ENCODE assay signal across 8 cellular contexts in the genomic region with DNA sequence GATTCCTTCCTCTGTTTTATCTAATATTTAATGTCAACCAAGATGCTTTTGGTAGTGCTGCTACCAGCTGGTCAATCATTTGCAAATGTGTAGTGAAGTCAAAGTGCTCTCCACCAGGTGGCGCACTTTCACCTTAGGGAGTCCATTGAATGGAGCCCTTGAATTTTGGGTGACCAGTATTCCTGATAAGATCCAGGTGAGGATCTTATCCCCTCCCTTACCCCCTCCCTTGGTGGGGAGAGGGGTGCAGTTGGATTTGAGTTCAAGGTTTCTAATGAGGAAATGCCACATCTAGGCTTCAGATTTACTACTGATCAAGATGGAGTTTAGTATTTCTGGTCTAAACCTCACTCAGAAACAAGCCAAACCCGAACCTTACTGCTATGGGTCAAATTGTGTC. TPM values are rescaled to one million over a fixed set of nuclear protein-coding genes. Genes with fewer than 3 reads are reported as not detected.
DNase-seq lines count a peak whose midpoint lies in the region; ATAC-seq, FAIRE-seq and TF ChIP-seq lines count a peak whose summit lies in the region.

No MANE protein-coding gene starts in this region.

- ATAC-seq in HG03039 (IDR thresholded peaks at IDR 0.05; ENCODE audit: unreplicated experiment) (peak; percentile 67), HepG2 (peak; percentile 66)

- H3K79me2 ChIP-seq in HepG2 (ENCODE audit: insufficient read depth, low read length): peaks cover under 1% of the 10 kb centered on the region

- CTCF ChIA-PET in HepG2 (lab: Yijun Ruan, JAX; ENCODE audit: low intra/inter-chr PET ratio, low total read pairs): interaction anchor here (2.1 to 4.7 kb wide), 2 partner anchors 65 to 106 kb away, joined by 12 to 193 read pairs; no protein-coding TSS in a partner anchor

- peaks cover 52% of the 10 kb centered on the region for H3K4me1 ChIP-seq in HepG2 (ENCODE audit: insufficient read depth, low read length)

- H3K9me3 ChIP-seq in HepG2 (ENCODE audit: low read length): no peaks in the 10 kb centered on the region

- in situ Hi-C loops in HepG2 (cut with HindIII; ENCODE audit: extremely low pct_ligation_motif_present, low pct_unique_long_range_greater_than_20kb): loop anchor here (5.0 kb wide), 1 partner anchor 104 kb away; no protein-coding TSS in a partner anchor

- peak; percentile 94 for FAIRE-seq in HepG2 (lab: Jason Lieb, UNC)

- no peaks in the 10 kb centered on the region for H3K36me3 ChIP-seq in HepG2 (replicated peaks in 1 of 2; ENCODE audit: control insufficient read depth in 1 of 2, insufficient read depth in 2 of 2, low read length in 2 of 2)

- TF ChIP-seq EP300 in HepG2 (IDR thresholded peaks at IDR 0.05; ENCODE audit: low read depth in 2 of 2, low read length in 2 of 2) (peak in 1 of 2 experiments; percentile 17; a peak in 1 of 4 replicates), HepG2 (CRISPR knock-in tag; IDR thresholded peaks at IDR 0.05; ENCODE audit: borderline replicate concordance) (no peak)

- no peak overlapping the region for H2AFZ ChIP-seq in HepG2 (ENCODE audit: low read length)

- intact Hi-C loops in HepG2 (cut with micrococcal nuclease; ENCODE audit: unreplicated experiment): loop anchor here (1.0 to 2.0 kb wide), 3 partner anchors 61 to 106 kb away; no protein-coding TSS in a partner anchor

- TF ChIP-seq RAD21 in HepG2 (CRISPR knock-in tag; IDR thresholded peaks at IDR 0.05): peak; percentile 97

- no peaks in the 10 kb centered on the region for H3K27me3 ChIP-seq in HepG2 (ENCODE audit: control insufficient read depth in 1 of 2, insufficient read depth in 2 of 2, low read length in 2 of 2)

- no peak for TF ChIP-seq POLR2A in HepG2 (IDR thresholded peaks at IDR 0.05; ENCODE audit: insufficient read depth in 1 of 2, low read depth in 2 of 2, low read length in 2 of 2)

- H3K4me3 ChIP-seq in choroid plexus epithelial cell (ENCODE audit: low read depth, low read length): no peak overlapping the region
- no peak overlapping the region for H3K4me3 ChIP-seq in HepG2 (replicated peaks in 1 of 3; ENCODE audit: insufficient read depth in 1 of 3, low read depth in 2 of 3, low read length in 3 of 3)

- BruUV-seq in HepG2 (replicated peaks; lab: Mats Ljungman, UMichigan): no TSS peak

- peak; percentile 92 for TF ChIP-seq CTCF in choroid plexus epithelial cell (conservative IDR thresholded peaks at IDR 0.05; ENCODE audit: low read depth, low read length)
- peak; percentile 95 for TF ChIP-seq CTCF in HepG2 (CRISPR knock-in tag; IDR thresholded peaks at IDR 0.05)

- H3K4me2 ChIP-seq in HepG2 (ENCODE audit: low read depth, low read length): no peak overlapping the region

- H4K20me1 ChIP-seq in HepG2 (ENCODE audit: insufficient read depth, low read length): no peaks in the 10 kb centered on the region

- no peak overlapping the region for H3K9ac ChIP-seq in HepG2 (ENCODE audit: insufficient read depth, low read depth, low read length)

- 38% methylated on average over 2 of the region's 2 CpGs for WGBS in HepG2 (ENCODE audit: low lambda C conversion rate)

- peak; percentile 52 for DNase-seq in SIG-M5 treated with dmso at 0.1 percent for 504 hours (lab: John Stamatoyannopoulos, UW; ENCODE audit: unreplicated experiment)
- no peak for DNase-seq in SIG-M5 (lab: John Stamatoyannopoulos, UW)
- DNase-seq in NCI-H2227 treated with DMSO at 0.1 percent for 48 hours (lab: John Stamatoyannopoulos, UW): peak; percentile 70
- DNase-seq in activated CD4-positive, alpha-beta T cell treated with anti-CD3 and anti-CD28 coated beads for 4 hours: peak; percentile 83 to 87
- DNase-seq in choroid plexus epithelial cell (ENCODE audit: low read depth): peak; percentile 92
- peak; percentile 90 for DNase-seq in HepG2 (ENCODE audit: low spot score)
- peak; percentile 53 to 70 (median 58) for DNase-seq in stimulated activated CD4-positive, alpha-beta T cell treated with anti-CD3 and anti-CD28 coated beads, TNF-alpha, amount 100 ng/mL, for 1 hour (ENCODE audit: low read depth in 3 of 3, low spot score in 1 of 3)

- H3K27ac ChIP-seq in HepG2 (ENCODE audit: extremely low read length, insufficient read depth, low read length): no peak overlapping the region

- POLR2A ChIA-PET in HepG2 (lab: Yijun Ruan, JAX): interaction anchor here (0.7 to 3.0 kb wide), 6 partner anchors 12 to 106 kb away, joined by 3 to 12 read pairs (median 6); partner anchors contain the start of gene E2F6

TF ChIP-seq in HepG2, 621 proteins besides CTCF, POLR2A, EP300 and RAD21 (continues in another document):
- TF ChIP-seq MIXL1 (CRISPR knock-in tag; IDR thresholded peaks at IDR 0.05): 0 out of 2 replicates have a peak, but pooled peaks have one; percentile 22
- no peak for TF ChIP-seq EEA1 (CRISPR knock-in tag; IDR thresholded peaks at IDR 0.05; ENCODE audit: borderline replicate concordance)
- TF ChIP-seq STAG1 (CRISPR knock-in tag; IDR thresholded peaks at IDR 0.05): peak; percentile 98
- TF ChIP-seq PHB2 (IDR thresholded peaks at IDR 0.05; ENCODE audit: partially characterized antibody): no peak
- TF ChIP-seq ZNF335 (CRISPR knock-in tag; IDR thresholded peaks at IDR 0.05): no peak
- TF ChIP-seq ZNF235 (CRISPR knock-in tag; IDR thresholded peaks at IDR 0.05; ENCODE audit: borderline replicate concordance): no peak
- no peak for TF ChIP-seq KLF15 (CRISPR knock-in tag; IDR thresholded peaks at IDR 0.05; ENCODE audit: borderline replicate concordance)
- no peak for TF ChIP-seq SMYD3 (CRISPR knock-in tag; IDR thresholded peaks at IDR 0.05)
- no peak for TF ChIP-seq ZEB1 (IDR thresholded peaks at IDR 0.05; ENCODE audit: insufficient replicate concordance, low read depth)
- peak; percentile 71 for TF ChIP-seq IRF2 (CRISPR knock-in tag; IDR thresholded peaks at IDR 0.05)
- TF ChIP-seq ZSCAN9 (CRISPR knock-in tag; IDR thresholded peaks at IDR 0.05; ENCODE audit: borderline replicate concordance): no peak
- peak; percentile 80 for TF ChIP-seq KLF11 (CRISPR knock-in tag; IDR thresholded peaks at IDR 0.05)
- TF ChIP-seq ZNF136 (CRISPR knock-in tag; IDR thresholded peaks at IDR 0.05; ENCODE audit: low read depth): peak; percentile 27; the same call in 1 of the 2 replicates
- TF ChIP-seq NKX3-1 (CRISPR knock-in tag; IDR thresholded peaks at IDR 0.05): no peak

RNA-seq across cellular contexts. Expression of gene E2F6, which starts 12.0 kb away (rescaled TPM):
- total RNA-seq in HepG2 (2016; rRNA removed; fragmentation: Illumina TruSeq; extraction: Trizol): 36.0 and 40.1 TPM in 2 replicates
- total RNA-seq in HepG2 (2016; cell fraction: cytosol; rRNA removed; fragmentation: Illumina TruSeq; extraction: Trizol; ENCODE audit: low read depth): 13.0 and 13.9 TPM in 2 replicates
- 36.8 and 38.9 TPM in 2 replicates for total RNA-seq in HepG2 (2016; cell fraction: insoluble cytoplasmic fraction; rRNA removed; fragmentation: Illumina TruSeq; extraction: Trizol)
- 37.8 and 40.8 TPM in 2 replicates for total RNA-seq in HepG2 (2016; cell fraction: membrane; rRNA removed; fragmentation: Illumina TruSeq; extraction: Trizol)
- total RNA-seq in HepG2 (2016; cell fraction: nucleus; rRNA removed; fragmentation: Illumina TruSeq; extraction: Trizol): 35.5 and 39.9 TPM in 2 replicates
- polyA plus RNA-seq in HepG2 (2011; rRNA removed): 22.6 and 27.3 TPM in 2 replicates
- polyA plus RNA-seq in HepG2 (2011; cell fraction: cytosol; rRNA removed): 9.9 and 16.5 TPM in 2 replicates
- polyA plus RNA-seq in HepG2 (2011; cell fraction: nucleus; rRNA removed): 15.6 and 16.3 TPM in 2 replicates
- polyA plus RNA-seq in HepG2 (2012): 28.6 and 31.7 TPM in 2 replicates
- polyA plus RNA-seq in HepG2 (2016; cell fraction: cytosol; fragmentation: Illumina TruSeq; extraction: Trizol; ENCODE audit: low read depth): 10.7 and 15.9 TPM in 2 replicates
- polyA plus RNA-seq in HepG2 (2016; cell fraction: insoluble cytoplasmic fraction; fragmentation: Illumina TruSeq; extraction: Trizol; ENCODE audit: low read depth): 49.4 and 50.1 TPM in 2 replicates
- polyA plus RNA-seq in HepG2 (2016; cell fraction: membrane; fragmentation: Illumina TruSeq; extraction: Trizol; ENCODE audit: low read depth): 27.3 and 31.7 TPM in 2 replicates
- 72.4 and 76.7 TPM in 2 replicates for polyA plus RNA-seq in HepG2 (2016; cell fraction: nucleus; fragmentation: Illumina TruSeq; extraction: Trizol; ENCODE audit: insufficient read depth, low read depth)
- polyA minus RNA-seq in HepG2 (2011; rRNA and poly(A)+ RNA removed; ENCODE audit: low replicate concordance): 8.6 and 12.9 TPM in 2 replicates
- polyA minus RNA-seq in HepG2 (2011; cell fraction: cytosol; rRNA and poly(A)+ RNA removed): 10.9 and 11.8 TPM in 2 replicates
- 32.4 and 33.1 TPM in 2 replicates for polyA minus RNA-seq in HepG2 (2011; cell fraction: nucleus; rRNA and poly(A)+ RNA removed)

RNA-seq across cellular contexts. Expression of gene GREB1, which starts 55.9 kb away (rescaled TPM):
- total RNA-seq in HepG2 (2016; rRNA removed; fragmentation: Illumina TruSeq; extraction: Trizol): 61.2 and 64.2 TPM in 2 replicates
- 22.9 and 28.7 TPM in 2 replicates for total RNA-seq in HepG2 (2016; cell fraction: cytosol; rRNA removed; fragmentation: Illumina TruSeq; extraction: Trizol; ENCODE audit: low read depth)
- 62.9 and 63.8 TPM in 2 replicates for total RNA-seq in HepG2 (2016; cell fraction: insoluble cytoplasmic fraction; rRNA removed; fragmentation: Illumina TruSeq; extraction: Trizol)
- 43.0 and 57.1 TPM in 2 replicates for total RNA-seq in HepG2 (2016; cell fraction: membrane; rRNA removed; fragmentation: Illumina TruSeq; extraction: Trizol)
- total RNA-seq in HepG2 (2016; cell fraction: nucleus; rRNA removed; fragmentation: Illumina TruSeq; extraction: Trizol): 118 and 132 TPM in 2 replicates
- polyA plus RNA-seq in HepG2 (2011; rRNA removed): 26.8 and 31.3 TPM in 2 replicates
- polyA plus RNA-seq in HepG2 (2011; cell fraction: cytosol; rRNA removed): 20.4 and 21.0 TPM in 2 replicates
- polyA plus RNA-seq in HepG2 (2011; cell fraction: nucleus; rRNA removed): 110 and 130 TPM in 2 replicates
- 47.0 and 84.0 TPM in 2 replicates for polyA plus RNA-seq in HepG2 (2012)
- 10.7 and 14.3 TPM in 2 replicates for polyA plus RNA-seq in HepG2 (2016; cell fraction: cytosol; fragmentation: Illumina TruSeq; extraction: Trizol; ENCODE audit: low read depth)
- 38.8 and 51.0 TPM in 2 replicates for polyA plus RNA-seq in HepG2 (2016; cell fraction: insoluble cytoplasmic fraction; fragmentation: Illumina TruSeq; extraction: Trizol; ENCODE audit: low read depth)
- 17.8 and 18.3 TPM in 2 replicates for polyA plus RNA-seq in HepG2 (2016; cell fraction: membrane; fragmentation: Illumina TruSeq; extraction: Trizol; ENCODE audit: low read depth)
- polyA plus RNA-seq in HepG2 (2016; cell fraction: nucleus; fragmentation: Illumina TruSeq; extraction: Trizol; ENCODE audit: insufficient read depth, low read depth): 158 and 174 TPM in 2 replicates
- 1.5 and 97.9 TPM in 2 replicates for polyA minus RNA-seq in HepG2 (2011; rRNA and poly(A)+ RNA removed; ENCODE audit: low replicate concordance)
- 60.3 and 64.2 TPM in 2 replicates for polyA minus RNA-seq in HepG2 (2011; cell fraction: cytosol; rRNA and poly(A)+ RNA removed)
- 142 and 160 TPM in 2 replicates for polyA minus RNA-seq in HepG2 (2011; cell fraction: nucleus; rRNA and poly(A)+ RNA removed)
